Comparison of ENCODE assay signal across 1 cellular context in genomic region chr2:130355578-130356431, GRCh38.
TF ChIP-seq lines count a peak whose summit lies in the region.

PTPN18 (plus strand) TSS chr2:130356056; CDS start chr2:130356108, 52 bp downstream.

TF ChIP-seq in HepG2, 621 proteins besides CTCF, POLR2A, EP300 and RAD21 (continued from another document and continues in another):
- TF ChIP-seq YEATS4 (CRISPR knock-in tag; IDR thresholded peaks at IDR 0.05; ENCODE audit: borderline replicate concordance) (peak; percentile 92), DPF2 (CRISPR knock-in tag; IDR thresholded peaks at IDR 0.05; ENCODE audit: borderline replicate concordance, low read depth) (no peak), NCOA2 (CRISPR knock-in tag; IDR thresholded peaks at IDR 0.05) (peak; percentile 7; the same call in 1 of the 2 replicates), DMAP1 (CRISPR knock-in tag; IDR thresholded peaks at IDR 0.05) (0 out of 2 replicates have a peak, but pooled peaks have one; percentile 32), ZNF512 (CRISPR knock-in tag; IDR thresholded peaks at IDR 0.05) (no peak), MTERF4 (CRISPR knock-in tag; IDR thresholded peaks at IDR 0.05) (peak; percentile 94; the same call in 1 of the 2 replicates), MAZ (IDR thresholded peaks at IDR 0.05; ENCODE audit: borderline replicate concordance, low read depth, low read length) (peak; percentile 57; the same call in 1 of the 2 replicates), MAZ (CRISPR knock-in tag; IDR thresholded peaks at IDR 0.05; ENCODE audit: low read depth) (peak; percentile 66), ISX (CRISPR knock-in tag; conservative IDR thresholded peaks at IDR 0.05) (no peak), DZIP1 (CRISPR knock-in tag; IDR thresholded peaks at IDR 0.05) (peak; percentile 16; the same call in 1 of the 2 replicates), ZNF574 (CRISPR knock-in tag; IDR thresholded peaks at IDR 0.05) (peak; percentile 90), FOXK1 (CRISPR knock-in tag; IDR thresholded peaks at IDR 0.05; ENCODE audit: borderline replicate concordance, low read depth) (peak; percentile 13; the same call in 1 of the 2 replicates), ZNF232 (CRISPR knock-in tag; IDR thresholded peaks at IDR 0.05; ENCODE audit: borderline replicate concordance) (peak; percentile 65; the same call in 1 of the 2 replicates), SOX5 (CRISPR knock-in tag; IDR thresholded peaks at IDR 0.05; ENCODE audit: borderline replicate concordance) (peak; percentile 22; the same call in 1 of the 2 replicates), MIXL1 (CRISPR knock-in tag; IDR thresholded peaks at IDR 0.05) (no peak), GMEB1 (CRISPR knock-in tag; IDR thresholded peaks at IDR 0.05; ENCODE audit: borderline replicate concordance) (peak; percentile 68), KAT7 (CRISPR knock-in tag; IDR thresholded peaks at IDR 0.05; ENCODE audit: borderline replicate concordance) (peak; percentile 90), ZNF143 (CRISPR knock-in tag; IDR thresholded peaks at IDR 0.05) (no peak), ZNF816 (CRISPR knock-in tag; IDR thresholded peaks at IDR 0.05; ENCODE audit: borderline replicate concordance) (no peak; the same call in 1 of the 2 replicates), HMGXB4 (CRISPR knock-in tag; IDR thresholded peaks at IDR 0.05; ENCODE audit: borderline replicate concordance in 1 of 2, low read depth in 1 of 2) (peak; percentile 89 to 95), MTA1 (CRISPR knock-in tag; IDR thresholded peaks at IDR 0.05; ENCODE audit: borderline replicate concordance) (peak; percentile 51; the same call in 1 of the 2 replicates), THAP11 (CRISPR knock-in tag; IDR thresholded peaks at IDR 0.05) (peak; percentile 51; the same call in 1 of the 2 replicates), CBX2 (IDR thresholded peaks at IDR 0.05; ENCODE audit: low read depth, low read length) (no peak), CBX2 (CRISPR knock-in tag; IDR thresholded peaks at IDR 0.05; ENCODE audit: low read depth) (0 out of 2 replicates have a peak, but pooled peaks have one; percentile 5), ATF7-NPFF (CRISPR knock-in tag; IDR thresholded peaks at IDR 0.05; ENCODE audit: low read depth) (peak; percentile 83), MAFG (CRISPR knock-in tag; IDR thresholded peaks at IDR 0.05) (peak; percentile 66; the same call in 1 of the 2 replicates), ZNF746 (CRISPR knock-in tag; IDR thresholded peaks at IDR 0.05) (peak; percentile 25), CREBL2 (CRISPR knock-in tag; IDR thresholded peaks at IDR 0.05; ENCODE audit: borderline replicate concordance) (0 out of 2 replicates have a peak, but pooled peaks have one; percentile 91), EED (CRISPR knock-in tag; IDR thresholded peaks at IDR 0.05) (peak; percentile 53; the same call in 1 of the 2 replicates), KLF6 (CRISPR knock-in tag; IDR thresholded peaks at IDR 0.05) (peak; percentile 88; the same call in 1 of the 2 replicates), ZBTB1 (CRISPR knock-in tag; IDR thresholded peaks at IDR 0.05; ENCODE audit: borderline replicate concordance) (no peak), SAFB2 (CRISPR knock-in tag; IDR thresholded peaks at IDR 0.05; ENCODE audit: borderline replicate concordance, low read depth) (peak; percentile 88; the same call in 1 of the 2 replicates), ZNF432 (CRISPR knock-in tag; IDR thresholded peaks at IDR 0.05; ENCODE audit: borderline replicate concordance) (no peak), MBD4 (IDR thresholded peaks at IDR 0.05; ENCODE audit: borderline replicate concordance, low read length) (no peak), PHF20 (CRISPR knock-in tag; IDR thresholded peaks at IDR 0.05) (0 out of 2 replicates have a peak, but pooled peaks have one; percentile 50), MLXIP (CRISPR knock-in tag; IDR thresholded peaks at IDR 0.05; ENCODE audit: borderline replicate concordance) (no peak; the same call in 1 of the 2 replicates), KLF11 (CRISPR knock-in tag; IDR thresholded peaks at IDR 0.05) (no peak), ZNF335 (CRISPR knock-in tag; IDR thresholded peaks at IDR 0.05) (0 out of 2 replicates have a peak, but pooled peaks have one; percentile 34), HNF4G (IDR thresholded peaks at IDR 0.05; ENCODE audit: borderline replicate concordance, low read depth, low read length) (peak; percentile 54; the same call in 1 of the 2 replicates), HNF4G (CRISPR knock-in tag; IDR thresholded peaks at IDR 0.05; ENCODE audit: borderline replicate concordance, low read depth) (no peak), ZFP36 (IDR thresholded peaks at IDR 0.05; ENCODE audit: borderline replicate concordance, low read depth, low read length, partially characterized antibody) (no peak), SP5 (CRISPR knock-in tag; IDR thresholded peaks at IDR 0.05; ENCODE audit: borderline replicate concordance, low read depth) (peak; percentile 34; the same call in 1 of the 2 replicates), ZNF776 (CRISPR knock-in tag; IDR thresholded peaks at IDR 0.05) (0 out of 2 replicates have a peak, but pooled peaks have one; percentile 71), TCF12 (IDR thresholded peaks at IDR 0.05) (no peak), TCF12 (CRISPR knock-in tag; IDR thresholded peaks at IDR 0.05) (peak; percentile 62; the same call in 1 of the 2 replicates), HNRNPLL (IDR thresholded peaks at IDR 0.05; ENCODE audit: low read depth, low read length, poor library complexity, severe bottlenecking) (peak; percentile 85), IRF9 (CRISPR knock-in tag; IDR thresholded peaks at IDR 0.05; ENCODE audit: borderline replicate concordance) (peak; percentile 48; the same call in 1 of the 2 replicates), ATF3 (CRISPR knock-in tag; IDR thresholded peaks at IDR 0.05) (peak; percentile 32), SALL2 (CRISPR knock-in tag; IDR thresholded peaks at IDR 0.05) (peak; percentile 62; the same call in 1 of the 2 replicates)
